ENCODE assay signal across 8 cellular contexts in genomic region chr17:45317113-45317820, GRCh38. TPM values are rescaled to one million over a fixed set of nuclear protein-coding genes. Genes with fewer than 3 reads are reported as not detected.
DNase-seq lines count a peak whose midpoint lies in the region; ATAC-seq, FAIRE-seq and TF ChIP-seq lines count a peak whose summit lies in the region.

No MANE protein-coding gene starts in this region.

- H3K79me2 ChIP-seq in keratinocyte (ENCODE audit: control insufficient read depth, insufficient read depth, low read length), result peaks cover 44% of the 10 kb centered on the region

- no peaks in the 10 kb centered on the region for H3K27me3 ChIP-seq in keratinocyte (ENCODE audit: control insufficient read depth, extremely low read depth, insufficient read depth, low read length)

- peak; percentile 100 for DNase-seq in Ammon's horn (ENCODE audit: low spot score)
- DNase-seq in NCI-H446 treated with DMSO at 0.1 percent for 48 hours (lab: John Stamatoyannopoulos, UW), result peak; percentile 99
- peak; percentile 99 for DNase-seq in activated CD4-positive, CD25-positive, alpha-beta regulatory T cell treated with anti-CD3 and anti-CD28 coated beads, Interleukin-2, amount 50 U/mL, for 72 hours
- DNase-seq in cerebellum (ENCODE audit: low spot score), result peak; percentile 100
- peak; percentile 99 for DNase-seq in keratinocyte (ENCODE audit: low read depth, low spot score)
- DNase-seq in stimulated activated CD4-positive, alpha-beta T cell treated with anti-CD3 and anti-CD28 coated beads, Interleukin-12 subunit alpha, Interleukin-12 subunit beta, amount 100 ng/mL, for 48 hours (ENCODE audit: low read depth in 2 of 3, low spot score in 1 of 3), result peak; percentile 99

- H4K20me1 ChIP-seq in keratinocyte (ENCODE audit: control insufficient read depth, extremely low read depth, insufficient read depth, low read length), result peaks cover 12% of the 10 kb centered on the region

- no peaks in the 10 kb centered on the region for H3K9me3 ChIP-seq in keratinocyte (ENCODE audit: control insufficient read depth, low read depth, low read length)

- peak; percentile 81 for FAIRE-seq in keratinocyte (lab: Jason Lieb, UNC)

- TF ChIP-seq POLR2A in GM19099 (IDR thresholded peaks at IDR 0.05; ENCODE audit: extremely low read depth, insufficient read length, low read depth), result peak; percentile 58

- H3K4me1 ChIP-seq in keratinocyte (ENCODE audit: control insufficient read depth, extremely low read depth, insufficient read depth, low read length), result peaks cover 84% of the 10 kb centered on the region

- peak overlapping the region; percentile 82 for H3K9ac ChIP-seq in keratinocyte (ENCODE audit: control insufficient read depth, extremely low read depth, insufficient read depth, low read length)

- H3K4me3 ChIP-seq in keratinocyte (ENCODE audit: control insufficient read depth in 2 of 3, extremely low read depth in 1 of 3, insufficient read depth in 2 of 3, low read depth in 1 of 3, low read length in 3 of 3), result peak overlapping the region; percentile 35 to 71 (median 63)

- peak in 1 of 3 experiments; percentile 27 for TF ChIP-seq CTCF in keratinocyte (optimal IDR thresholded peaks at IDR 0.05 in 1 of 3, IDR thresholded peaks at IDR 0.05 in 1 of 3, conservative IDR thresholded peaks at IDR 0.05 in 1 of 3; ENCODE audit: extremely low read depth in 1 of 3, insufficient read depth in 2 of 3, low read length in 3 of 3)

- H3K4me2 ChIP-seq in keratinocyte (ENCODE audit: control insufficient read depth, extremely low read depth, insufficient read depth, low read depth, low read length), result peak overlapping the region; percentile 97

- ATAC-seq in HG03378 (IDR thresholded peaks at IDR 0.05; ENCODE audit: unreplicated experiment), result peak; percentile 75

- dilution Hi-C loops in keratinocyte (cut with MboI; ENCODE audit: extremely low pct_ligation_motif_present, low sequenced_read_pairs), result no loop called here

- peak overlapping the region; percentile 79 for H3K27ac ChIP-seq in keratinocyte (ENCODE audit: control insufficient read depth, insufficient read depth, low read length)

- H3K9me1 ChIP-seq in keratinocyte (ENCODE audit: control insufficient read depth, extremely low read depth, insufficient read depth, low read length), result peaks cover 2% of the 10 kb centered on the region

- peaks cover 2 to 5% of the 10 kb centered on the region in 2 experiments for H3K36me3 ChIP-seq in keratinocyte (ENCODE audit: control insufficient read depth in 2 of 2, extremely low read depth in 1 of 2, insufficient read depth in 2 of 2, low read length in 2 of 2)

- peak overlapping the region; percentile 32 for H2AFZ ChIP-seq in keratinocyte (ENCODE audit: control insufficient read depth, low read length)

RNA-seq across cellular contexts. Expression of gene MAP3K14, which starts 0.4 kb away (rescaled TPM):
- total RNA-seq in cerebellum, result 3.5 TPM
- 6.5 to 8.3 TPM (median 7.1 TPM) in 3 replicates for polyA plus RNA-seq in keratinocyte
- polyA plus RNA-seq in keratinocyte (2011; ENCODE audit: low read depth), result 2.8 TPM
- 3.2 and 4.9 TPM in 2 replicates for polyA plus RNA-seq in keratinocyte (2011; cell fraction: cytosol; rRNA removed)
- 16.6 and 20.8 TPM in 2 replicates for polyA plus RNA-seq in keratinocyte (2011; cell fraction: nucleus; rRNA removed)
- polyA plus RNA-seq in keratinocyte (2012; ENCODE audit: low replicate concordance), result 3.3 and 5.9 TPM in 2 replicates
- 5.0 to 7.3 TPM (median 6.0 TPM) in 3 replicates for polyA minus RNA-seq in keratinocyte
- polyA minus RNA-seq in keratinocyte (2011; cell fraction: cytosol; rRNA and poly(A)+ RNA removed), result 2.5 TPM
- 7.8 and 10.7 TPM in 2 replicates for polyA minus RNA-seq in keratinocyte (2011; cell fraction: nucleus; rRNA and poly(A)+ RNA removed)

RNA-seq across cellular contexts. Expression of gene SPATA32, which starts 55.4 kb away (rescaled TPM):
- not detected for total RNA-seq in cerebellum
- 0.05 TPM in 1 of 3 replicates, not detected in the others for polyA plus RNA-seq in keratinocyte
- polyA plus RNA-seq in keratinocyte (2011; ENCODE audit: low read depth), result not detected
- not detected in 2 replicates for polyA plus RNA-seq in keratinocyte (2011; cell fraction: cytosol; rRNA removed)
- 0.07 TPM in 1 of 2 replicates, not detected in the other for polyA plus RNA-seq in keratinocyte (2011; cell fraction: nucleus; rRNA removed)
- not detected in 2 replicates for polyA plus RNA-seq in keratinocyte (2012; ENCODE audit: low replicate concordance)
- polyA minus RNA-seq in keratinocyte, result not detected in 3 replicates
- polyA minus RNA-seq in keratinocyte (2011; cell fraction: cytosol; rRNA and poly(A)+ RNA removed), result not detected
- polyA minus RNA-seq in keratinocyte (2011; cell fraction: nucleus; rRNA and poly(A)+ RNA removed), result not detected in 2 replicates

Comparison
In these comparisons a context has a peak if more than half of its experiments do, and no peak if none do; other contexts are left out.
1. Peak in every context shown above with its lines: DNase-seq, ATAC-seq, H3K4me3 ChIP-seq and H3K27ac ChIP-seq.